Comparison of ENCODE assay signal across 27 cellular contexts in the genomic region with DNA sequence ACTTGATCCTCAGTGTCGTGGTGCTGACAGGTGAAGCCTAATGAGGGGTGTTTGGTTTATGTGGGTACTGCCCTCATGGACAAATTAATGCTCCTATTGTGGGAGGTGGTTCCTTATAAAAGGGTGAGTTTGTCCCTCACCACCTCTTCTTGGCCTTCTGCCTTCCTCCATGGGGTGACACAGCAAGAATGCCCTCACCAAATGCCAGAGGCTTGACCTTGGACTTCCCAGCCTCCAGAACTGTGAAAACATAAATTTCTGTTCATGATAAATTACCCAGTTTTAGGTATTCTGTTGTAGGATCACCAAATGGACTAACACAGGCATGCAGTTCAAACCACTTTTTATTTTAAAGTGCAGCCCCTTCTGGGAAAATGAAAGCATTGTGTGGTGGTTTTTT. TPM values are rescaled to one million over a fixed set of nuclear protein-coding genes. Genes with fewer than 3 reads are reported as not detected.
DNase-seq lines count a peak whose midpoint lies in the region; ATAC-seq, FAIRE-seq and TF ChIP-seq lines count a peak whose summit lies in the region.
"Had no signal": no experiment of that assay in that cellular context is flagged by ENCODE, and none has a peak within 500 bp of the region (broad histone marks: within the 10 kb centered on the region; RNA-seq: fewer than 3 reads in every experiment).

No MANE protein-coding gene starts in this region.

- ATAC-seq in HepG2: no peak
- no peak for ATAC-seq in right lobe of liver
- ATAC-seq: A549, GM12878 had no signal

- H3K9me3 ChIP-seq in HepG2 (ENCODE audit: low read length): no peaks in the 10 kb centered on the region
- no peaks in the 10 kb centered on the region for H3K9me3 ChIP-seq in right lobe of liver
- no peaks in the 10 kb centered on the region for H3K9me3 ChIP-seq in astrocyte (ENCODE audit: insufficient read depth, low read depth, low read length)
- no peaks in the 10 kb centered on the region for H3K9me3 ChIP-seq in ovary
- H3K9me3 ChIP-seq: A549, BE2C had no signal

- H3K36me3 Mint-ChIP-seq in astrocyte (ENCODE audit: low read depth, unreplicated experiment): peaks cover 4% of the 10 kb centered on the region
- H3K36me3 Mint-ChIP-seq: CD14-positive monocyte; CD4-positive, alpha-beta memory T cell; CD4-positive, CD25-positive, alpha-beta regulatory T cell; CD8-positive, alpha-beta memory T cell had no signal

- H3K4me2 ChIP-seq in HepG2 (ENCODE audit: low read depth, low read length) (no peak overlapping the region), astrocyte (ENCODE audit: low read length) (no peak overlapping the region)
- H3K4me2 ChIP-seq: A549, BLaER1 had no signal

- TF ChIP-seq EP300 in HepG2 (IDR thresholded peaks at IDR 0.05; ENCODE audit: low read depth in 2 of 2, low read length in 2 of 2) (no peak), HepG2 (CRISPR knock-in tag; IDR thresholded peaks at IDR 0.05; ENCODE audit: borderline replicate concordance) (no peak), ovary (IDR thresholded peaks at IDR 0.05) (no peak)

- TF ChIP-seq POLR2A in HepG2 (IDR thresholded peaks at IDR 0.05; ENCODE audit: insufficient read depth in 1 of 2, low read depth in 2 of 2, low read length in 2 of 2): no peak
- no peak for TF ChIP-seq POLR2A in right lobe of liver (IDR thresholded peaks at IDR 0.05)
- TF ChIP-seq POLR2A in ovary (IDR thresholded peaks at IDR 0.05): no peak

- H3K9me3 Mint-ChIP-seq in astrocyte (ENCODE audit: unreplicated experiment): peaks cover 3% of the 10 kb centered on the region
- H3K9me3 Mint-ChIP-seq: CD4-positive, CD25-positive, alpha-beta regulatory T cell had no signal

- CTCF ChIA-PET in HepG2 (lab: Yijun Ruan, JAX; ENCODE audit: low intra/inter-chr PET ratio, low total read pairs): no interaction called here

- 92% methylated on average over 1 of the region's 1 CpG for WGBS in HepG2 (ENCODE audit: low lambda C conversion rate)
- 86% methylated on average over 1 of the region's 1 CpG for WGBS in right lobe of liver (ENCODE audit: insufficient coverage, low coverage, low lambda C conversion rate, missing lambda C conversion rate)
- WGBS in ovary, 3 donors: 90 to 97% (median 92%) methylated on average over 1 of the region's 1 CpG

- TF ChIP-seq RAD21 in HepG2 (CRISPR knock-in tag; IDR thresholded peaks at IDR 0.05): no peak

- H3K79me2 ChIP-seq in HepG2 (ENCODE audit: insufficient read depth, low read length): no peaks in the 10 kb centered on the region
- H3K79me2 ChIP-seq in astrocyte (ENCODE audit: insufficient read depth, low read length): no peaks in the 10 kb centered on the region

- peaks cover 3% of the 10 kb centered on the region for H3K27me3 Mint-ChIP-seq in astrocyte (ENCODE audit: low read depth, unreplicated experiment)

- H3K4me3 ChIP-seq in HepG2 (replicated peaks in 1 of 3; ENCODE audit: insufficient read depth in 1 of 3, low read depth in 2 of 3, low read length in 3 of 3) (no peak overlapping the region), right lobe of liver (no peak overlapping the region), astrocyte (ENCODE audit: insufficient read depth, low read depth, low read length) (no peak overlapping the region), ovary (no peak overlapping the region)
- H3K4me3 ChIP-seq: A549, BLaER1, GM12878 had no signal

- peaks cover 5% of the 10 kb centered on the region for H3K4me1 Mint-ChIP-seq in astrocyte (ENCODE audit: low read depth, unreplicated experiment)
- H3K4me1 Mint-ChIP-seq: CD4-positive, CD25-positive, alpha-beta regulatory T cell had no signal

- H3K27ac ChIP-seq in HepG2 (ENCODE audit: extremely low read length, insufficient read depth, low read length) (no peak overlapping the region), right lobe of liver (no peak overlapping the region), astrocyte (ENCODE audit: low read depth, low read length) (no peak overlapping the region), ovary (peak overlapping the region in 1 of 2 donors; percentile 40)
- H3K27ac ChIP-seq: 22Rv1, BLaER1 had no signal

- POLR2A ChIA-PET in HepG2 (lab: Yijun Ruan, JAX): no interaction called here

- in situ Hi-C loops in HepG2 (cut with HindIII; ENCODE audit: extremely low pct_ligation_motif_present, low pct_unique_long_range_greater_than_20kb): no loop called here

- H3K9ac ChIP-seq in HepG2 (ENCODE audit: insufficient read depth, low read depth, low read length) (no peak overlapping the region), astrocyte (ENCODE audit: low read length) (no peak overlapping the region)
- H3K9ac ChIP-seq: BLaER1 had no signal

- TF ChIP-seq CTCF in HepG2 (CRISPR knock-in tag; IDR thresholded peaks at IDR 0.05) (no peak), right lobe of liver (IDR thresholded peaks at IDR 0.05) (no peak), astrocyte (IDR thresholded peaks at IDR 0.05; ENCODE audit: insufficient read depth, low read depth, low read length) (no peak), ovary (IDR thresholded peaks at IDR 0.05) (no peak)

- H3K27ac Mint-ChIP-seq in astrocyte (ENCODE audit: unreplicated experiment): no peak overlapping the region
- H3K27ac Mint-ChIP-seq: CD14-positive monocyte; CD4-positive, alpha-beta memory T cell; CD8-positive, alpha-beta memory T cell had no signal

- intact Hi-C loops in HepG2 (cut with micrococcal nuclease; ENCODE audit: unreplicated experiment) (no loop called here), right lobe of liver (cut with DNase I) (no loop called here), ovary (cut with DNase I) (no loop called here)

- H4K20me1 ChIP-seq in HepG2 (ENCODE audit: insufficient read depth, low read length) (no peaks in the 10 kb centered on the region), astrocyte (ENCODE audit: insufficient read depth, low read length) (no peaks in the 10 kb centered on the region)
- H4K20me1 ChIP-seq: BLaER1 had no signal

- no TSS peak for BruUV-seq in HepG2 (replicated peaks; lab: Mats Ljungman, UMichigan)

- no peak for FAIRE-seq in HepG2 (lab: Jason Lieb, UNC)
- FAIRE-seq in astrocyte (lab: Jason Lieb, UNC): no peak
- FAIRE-seq: A549, GM12878, GM12892, GM19239 had no signal

- H3K36me3 ChIP-seq in HepG2 (replicated peaks in 1 of 2; ENCODE audit: control insufficient read depth in 1 of 2, insufficient read depth in 2 of 2, low read length in 2 of 2): no peaks in the 10 kb centered on the region
- H3K36me3 ChIP-seq in right lobe of liver: no peaks in the 10 kb centered on the region
- H3K36me3 ChIP-seq in astrocyte (ENCODE audit: insufficient read depth, low read length): no peaks in the 10 kb centered on the region
- H3K36me3 ChIP-seq in ovary: no peaks in the 10 kb centered on the region
- H3K36me3 ChIP-seq: BE2C, BLaER1 had no signal

- H2AFZ ChIP-seq in HepG2 (ENCODE audit: low read length): no peak overlapping the region
- H2AFZ ChIP-seq in astrocyte (ENCODE audit: low read depth, low read length): no peak overlapping the region

- no peak overlapping the region for H3K4me3 Mint-ChIP-seq in astrocyte (ENCODE audit: unreplicated experiment)
- H3K4me3 Mint-ChIP-seq: CD14-positive monocyte; CD4-positive, alpha-beta memory T cell; CD4-positive, CD25-positive, alpha-beta regulatory T cell; CD8-positive, alpha-beta memory T cell had no signal

- DNase-seq in HepG2 (ENCODE audit: low spot score): no peak
- no peak for DNase-seq in right lobe of liver
- DNase-seq in M059J (ENCODE audit: low read depth): peak; percentile 21
- peak; percentile 10 for DNase-seq in astrocyte (ENCODE audit: low read depth)
- peak; percentile 39 for DNase-seq in myocyte (ENCODE audit: low read depth)
- DNase-seq in NCI-H1436 treated with DMSO at 0.1 percent for 48 hours (lab: John Stamatoyannopoulos, UW): no peak
- DNase-seq in ovary: no peak
- no peak for DNase-seq in putamen (ENCODE audit: low spot score)
- DNase-seq: BE2C; C1 segment of cervical spinal cord; CD4-positive, alpha-beta memory T cell; CD4-positive, CD25-positive, alpha-beta regulatory T cell; CD8-positive, alpha-beta memory T cell; COR-L47; DMS 273 treated with DMSO at 0.1 percent for 48 hours; DMS153; DMS53; DMS79; DND-41; GDM1 had no signal

- H3K4me1 ChIP-seq in HepG2 (ENCODE audit: insufficient read depth, low read length) (peaks cover 78% of the 10 kb centered on the region), right lobe of liver (peaks cover 0 to 3% (median 0%) of the 10 kb centered on the region in 4 donors), astrocyte (ENCODE audit: insufficient read depth, low read length) (peaks cover 7% of the 10 kb centered on the region), ovary (ENCODE audit: insufficient read depth) (peaks cover 9% of the 10 kb centered on the region)
- H3K4me1 ChIP-seq: BE2C had no signal

- no peaks in the 10 kb centered on the region for H3K27me3 ChIP-seq in HepG2 (ENCODE audit: control insufficient read depth in 1 of 2, insufficient read depth in 2 of 2, low read length in 2 of 2)
- no peaks in the 10 kb centered on the region for H3K27me3 ChIP-seq in right lobe of liver
- no peaks in the 10 kb centered on the region for H3K27me3 ChIP-seq in astrocyte (ENCODE audit: insufficient read depth, low read length)
- no peaks in the 10 kb centered on the region for H3K27me3 ChIP-seq in ovary
- H3K27me3 ChIP-seq: BE2C, BLaER1 had no signal

RNA-seq across cellular contexts. Expression of gene BAMBI, which starts 39.4 kb away (rescaled TPM):
- total RNA-seq in HepG2 (2016; rRNA removed; fragmentation: Illumina TruSeq; extraction: Trizol): 13.2 and 23.6 TPM in 2 replicates
- total RNA-seq in HepG2 (2016; cell fraction: cytosol; rRNA removed; fragmentation: Illumina TruSeq; extraction: Trizol; ENCODE audit: low read depth): 5.9 and 7.5 TPM in 2 replicates
- total RNA-seq in HepG2 (2016; cell fraction: insoluble cytoplasmic fraction; rRNA removed; fragmentation: Illumina TruSeq; extraction: Trizol): 13.9 and 23.0 TPM in 2 replicates
- 12.2 and 13.9 TPM in 2 replicates for total RNA-seq in HepG2 (2016; cell fraction: membrane; rRNA removed; fragmentation: Illumina TruSeq; extraction: Trizol)
- 26.5 and 27.4 TPM in 2 replicates for total RNA-seq in HepG2 (2016; cell fraction: nucleus; rRNA removed; fragmentation: Illumina TruSeq; extraction: Trizol)
- polyA plus RNA-seq in HepG2 (2011; rRNA removed): 12.0 and 12.9 TPM in 2 replicates
- polyA plus RNA-seq in HepG2 (2011; cell fraction: cytosol; rRNA removed): 11.4 and 12.6 TPM in 2 replicates
- 15.1 and 17.1 TPM in 2 replicates for polyA plus RNA-seq in HepG2 (2011; cell fraction: nucleus; rRNA removed)
- 14.8 and 39.0 TPM in 2 replicates for polyA plus RNA-seq in HepG2 (2012)
- 3.1 and 4.6 TPM in 2 replicates for polyA plus RNA-seq in HepG2 (2016; cell fraction: cytosol; fragmentation: Illumina TruSeq; extraction: Trizol; ENCODE audit: low read depth)
- 11.2 and 12.5 TPM in 2 replicates for polyA plus RNA-seq in HepG2 (2016; cell fraction: insoluble cytoplasmic fraction; fragmentation: Illumina TruSeq; extraction: Trizol; ENCODE audit: low read depth)
- 6.7 and 8.6 TPM in 2 replicates for polyA plus RNA-seq in HepG2 (2016; cell fraction: membrane; fragmentation: Illumina TruSeq; extraction: Trizol; ENCODE audit: low read depth)
- polyA plus RNA-seq in HepG2 (2016; cell fraction: nucleus; fragmentation: Illumina TruSeq; extraction: Trizol; ENCODE audit: insufficient read depth, low read depth): 45.7 and 45.8 TPM in 2 replicates
- 2.5 and 6.7 TPM in 2 replicates for polyA minus RNA-seq in HepG2 (2011; rRNA and poly(A)+ RNA removed; ENCODE audit: low replicate concordance)
- polyA minus RNA-seq in HepG2 (2011; cell fraction: cytosol; rRNA and poly(A)+ RNA removed): 6.2 and 7.0 TPM in 2 replicates
- polyA minus RNA-seq in HepG2 (2011; cell fraction: nucleus; rRNA and poly(A)+ RNA removed): 6.8 and 10.7 TPM in 2 replicates
- 10 to 100 TPM in 2 of 6 experiments, 1 to 10 TPM in 4; 2.4 to 22.4 (median 7.2) TPM for total RNA-seq in right lobe of liver
- total RNA-seq in M059J (2014; rRNA removed; shearing (Covaris generic)): 23.1 and 23.7 TPM in 2 replicates
- total RNA-seq in astrocyte: 45.4 and 50.6 TPM in 2 replicates
- 0.47 and 4.6 TPM in 2 replicates for total RNA-seq in myocyte
- 5.0 TPM for polyA plus RNA-seq in myocyte (2012)
- 100 to 1,000 TPM in 1 of 7 donors, 10 to 100 TPM in 6; 28.6 to 138 (median 46.0) TPM for total RNA-seq in ovary
- polyA plus RNA-seq in ovary: 10 to 100 TPM; 62.3 to 81.9 TPM

Comparison
In these comparisons a context has a peak if more than half of its experiments do, and no peak if none do; other contexts are left out.
1. DNase-seq: peak in M059J (single experiment), astrocyte (single experiment) and myocyte (single experiment); none in HepG2 (single experiment), right lobe of liver (0 of 3), NCI-H1436 treated with DMSO at 0.1 percent for 48 hours (single experiment), ovary (0 of 5) and putamen (single experiment).